Comparison of ENCODE assay signal across 8 cellular contexts in genomic region chr2:128090909-128091690, GRCh38. TPM values are rescaled to one million over a fixed set of nuclear protein-coding genes. Genes with fewer than 3 reads are reported as not detected.
DNase-seq lines count a peak whose midpoint lies in the region; ATAC-seq and TF ChIP-seq lines count a peak whose summit lies in the region.

Gene UGGT1 (plus strand): TSS chr2:128091200. CDS start chr2:128091358, 158 bp downstream.

- DNase-seq in NCI-H2029 (lab: John Stamatoyannopoulos, UW) (peak; percentile 93), T-helper 22 cell (ENCODE audit: low read depth) (peak; percentile 90), astrocyte of the cerebellum (ENCODE audit: low read depth) (peak; percentile 89), hepatic stellate cell (ENCODE audit: low spot score) (peak; percentile 91), aorta (peak; percentile 97 to 98)

- peak; percentile 96 for TF ChIP-seq POLR2A in GM18505 (IDR thresholded peaks at IDR 0.05; ENCODE audit: borderline replicate concordance, extremely low read depth, insufficient read depth, insufficient read length)

- intact Hi-C loops in aorta (cut with DNase I) = loop anchor here (2.0 to 10.0 kb wide), 4 partner anchors 62 to 236 kb away; partner anchors contain the start of genes SAP130 (in 2 of the 2) and POLR2D (in 1 of the 2)

- no peak for TF ChIP-seq CTCF in astrocyte of the cerebellum (IDR thresholded peaks at IDR 0.05; ENCODE audit: low read depth, low read length, missing control alignments)

- ATAC-seq in GM18505 (IDR thresholded peaks at IDR 0.05; ENCODE audit: unreplicated experiment) (peak; percentile 92), HG02973 (IDR thresholded peaks at IDR 0.05; ENCODE audit: unreplicated experiment) (peak; percentile 96), aorta (ENCODE audit: low FRiP score) (peak; percentile 100)

- in situ Hi-C loops in astrocyte of the cerebellum (cut with HindIII; ENCODE audit: low sequenced_read_pairs) = no loop called here

- H3K27me3 ChIP-seq in rectal smooth muscle tissue (ENCODE audit: control insufficient read depth, insufficient read depth, low read length) (no peaks in the 10 kb centered on the region), aorta (ENCODE audit: control insufficient read depth in 1 of 2, insufficient read depth in 2 of 2, low read length in 1 of 2) (no peaks in the 10 kb centered on the region)

- H3K9ac ChIP-seq in rectal smooth muscle tissue (ENCODE audit: low read length) = peak within 1 kb of the TSS; percentile 86

- no peaks in the 10 kb centered on the region for H3K9me3 ChIP-seq in aorta (ENCODE audit: control insufficient read depth, low read length)

- no peaks in the 10 kb centered on the region for H3K4me1 ChIP-seq in rectal smooth muscle tissue (ENCODE audit: control insufficient read depth, insufficient read depth, low read length)
- H3K4me1 ChIP-seq in aorta (ENCODE audit: control insufficient read depth in 1 of 2, insufficient read depth in 2 of 2, low read length in 2 of 2) = peaks cover 0 to 7% of the 10 kb centered on the region in 2 donors

- H3K36me3 ChIP-seq in rectal smooth muscle tissue (ENCODE audit: control insufficient read depth, insufficient read depth, low read length) = no peaks in the 10 kb centered on the region
- H3K36me3 ChIP-seq in aorta (ENCODE audit: control insufficient read depth in 1 of 2, insufficient read depth in 2 of 2, low read length in 1 of 2) = no peaks in the 10 kb centered on the region

- peak within 1 kb of the TSS; percentile 100 for H3K4me3 ChIP-seq in astrocyte of the cerebellum (ENCODE audit: low read depth, low read length)
- peak within 1 kb of the TSS; percentile 97 for H3K4me3 ChIP-seq in rectal smooth muscle tissue (ENCODE audit: low read length)
- peak within 1 kb of the TSS; percentile 54 to 61 for H3K4me3 ChIP-seq in aorta (ENCODE audit: low read length in 2 of 2)

- WGBS in aorta, 2 donors = 0% methylated on average over 54 to 59 of the region's 59 CpGs

- peak within 1 kb of the TSS; percentile 93 for H3K27ac ChIP-seq in rectal smooth muscle tissue (ENCODE audit: low read depth, low read length)
- peak within 1 kb of the TSS in 1 of 2 donors; percentile 41 for H3K27ac ChIP-seq in aorta (ENCODE audit: low read depth in 1 of 2, low read length in 2 of 2)

RNA-seq across cellular contexts. Expression of gene UGGT1, which starts in this region (rescaled TPM):
- 10 to 100 TPM; 38.1 to 39.2 TPM for total RNA-seq in aorta
- 10 to 100 TPM in 1 of 2 donors, 1 to 10 TPM in 1; 3.0 to 10.2 TPM for polyA plus RNA-seq in aorta
